ENCODE assay signal across 28 cellular contexts in genomic region chr15:52749250-52749649, GRCh38. TPM values are rescaled to one million over a fixed set of nuclear protein-coding genes. Genes with fewer than 3 reads are reported as not detected.
DNase-seq lines count a peak whose midpoint lies in the region; ATAC-seq and TF ChIP-seq lines count a peak whose summit lies in the region.
"Had no signal": no experiment of that assay in that cellular context is flagged by ENCODE, and none has a peak within 500 bp of the region (broad histone marks: within the 10 kb centered on the region; RNA-seq: fewer than 3 reads in every experiment).

No MANE protein-coding gene starts in this region.

- peak; percentile 74 for ATAC-seq in GM18870 (IDR thresholded peaks at IDR 0.05; ENCODE audit: unreplicated experiment)
- ATAC-seq in GM23338 = no peak
- ATAC-seq: pancreas; stimulated activated naive CD8-positive, alpha-beta T cell treated with anti-CD3 and anti-CD28 coated beads, Interleukin-15, amount 100 ng/mL, for 72 hours had no signal

- TF ChIP-seq CTCF in GM23338 (conservative IDR thresholded peaks at IDR 0.05; ENCODE audit: low read depth in 2 of 2) (no peak), OCI-LY3 (IDR thresholded peaks at IDR 0.05; ENCODE audit: low read depth, low read length) (no peak), hepatocyte (IDR thresholded peaks at IDR 0.05; ENCODE audit: poor library complexity) (no peak)

- H3K4me2 ChIP-seq in GM23338 = 0 out of 2 replicates have a peak overlapping the region, but pooled peaks have one; percentile 24
- H3K4me2 ChIP-seq in OCI-LY3 (ENCODE audit: low read length) = peak overlapping the region; percentile 91
- no peak overlapping the region for H3K4me2 ChIP-seq in hepatocyte
- H3K4me2 ChIP-seq: BLaER1, KMS-11 had no signal

- no peak overlapping the region for H3K4me3 Mint-ChIP-seq in GM23338
- H3K4me3 Mint-ChIP-seq: activated naive CD4-positive, alpha-beta T cell treated with anti-CD3 and anti-CD28 coated beads for 36 hours; naive B cell; stimulated activated naive CD8-positive, alpha-beta T cell treated with anti-CD3 and anti-CD28 coated beads, Interleukin-15, amount 100 ng/mL, for 72 hours; type B pancreatic cell had no signal

- H3K9me2 ChIP-seq in GM23338 (ENCODE audit: insufficient read depth) = no peaks in the 10 kb centered on the region
- no peaks in the 10 kb centered on the region for H3K9me2 ChIP-seq in hepatocyte (replicated peaks; ENCODE audit: insufficient read depth)

- no peaks in the 10 kb centered on the region for H3K27me3 ChIP-seq in GM23338 (ENCODE audit: insufficient read depth)
- H3K27me3 ChIP-seq in OCI-LY3 (ENCODE audit: low read depth, low read length) = peaks cover 37% of the 10 kb centered on the region
- no peaks in the 10 kb centered on the region for H3K27me3 ChIP-seq in hepatocyte
- H3K27me3 ChIP-seq: BLaER1, pancreas had no signal

- no peaks in the 10 kb centered on the region for H3K36me3 ChIP-seq in GM23338 (ENCODE audit: insufficient read depth)
- H3K36me3 ChIP-seq in OCI-LY3 (replicated peaks; ENCODE audit: low read depth, low read length) = no peaks in the 10 kb centered on the region
- no peaks in the 10 kb centered on the region for H3K36me3 ChIP-seq in hepatocyte (replicated peaks; ENCODE audit: insufficient read depth, low read depth)
- H3K36me3 ChIP-seq: BLaER1, sigmoid colon had no signal

- H3K4me3 ChIP-seq in GM23338 (no peak overlapping the region), OCI-LY3 (ENCODE audit: low read length) (peak overlapping the region; percentile 68), hepatocyte (no peak overlapping the region)
- H3K4me3 ChIP-seq: BLaER1, GM23248, lung, pancreas, sigmoid colon had no signal

- peaks cover 58% of the 10 kb centered on the region for H3K4me1 Mint-ChIP-seq in GM23338
- H3K4me1 Mint-ChIP-seq: naive B cell; stimulated activated naive CD8-positive, alpha-beta T cell treated with anti-CD3 and anti-CD28 coated beads, Interleukin-15, amount 100 ng/mL, for 72 hours had no signal

- H3K9me3 ChIP-seq in OCI-LY3 (ENCODE audit: insufficient read depth, low read length) = no peaks in the 10 kb centered on the region
- H3K9me3 ChIP-seq in hepatocyte (ENCODE audit: low read depth) = no peaks in the 10 kb centered on the region
- H3K9me3 ChIP-seq: BLaER1, pancreas, sigmoid colon had no signal

- H3K79me2 ChIP-seq in GM23338 (replicated peaks; ENCODE audit: insufficient read depth) (no peaks in the 10 kb centered on the region), OCI-LY3 (ENCODE audit: low read length) (no peaks in the 10 kb centered on the region), hepatocyte (no peaks in the 10 kb centered on the region)

- peaks cover 18% of the 10 kb centered on the region for H3F3A ChIP-seq in GM23338 (replicated peaks; ENCODE audit: low read depth)

- H2AFZ ChIP-seq in GM23338 (no peak overlapping the region), OCI-LY3 (ENCODE audit: low read depth, low read length) (peak overlapping the region; percentile 55), hepatocyte (no peak overlapping the region)
- H2AFZ ChIP-seq: GM23248 had no signal

- H3K9me3 Mint-ChIP-seq in GM23338 = peaks cover 10% of the 10 kb centered on the region; the same call in 2 of the 3 replicates
- H3K9me3 Mint-ChIP-seq: activated naive CD4-positive, alpha-beta T cell treated with anti-CD3 and anti-CD28 coated beads for 36 hours; stimulated activated naive CD8-positive, alpha-beta T cell treated with anti-CD3 and anti-CD28 coated beads, Interleukin-15, amount 100 ng/mL, for 72 hours; type B pancreatic cell had no signal

- WGBS in hepatocyte (ENCODE audit: low lambda C conversion rate, missing lambda C conversion rate) = 55% methylated on average over 4 of the region's 4 CpGs

- H3K27me3 Mint-ChIP-seq in GM23338 (ENCODE audit: insufficient read depth, low read depth, poor library complexity) = peaks cover 14% of the 10 kb centered on the region

- H3K27ac ChIP-seq in GM23338 (ENCODE audit: low read depth) (peak overlapping the region; percentile 4; the same call in 1 of the 2 replicates), OCI-LY3 (ENCODE audit: low read length) (no peak overlapping the region), hepatocyte (no peak overlapping the region)
- H3K27ac ChIP-seq: BLaER1, GM23248, KMS-11, pancreas, sigmoid colon had no signal

- peaks cover 16% of the 10 kb centered on the region; the same call in 2 of the 3 replicates for H3K36me3 Mint-ChIP-seq in GM23338 (ENCODE audit: low read depth)
- H3K36me3 Mint-ChIP-seq: naive B cell, type B pancreatic cell had no signal

- no peak overlapping the region for H3K27ac Mint-ChIP-seq in GM23338
- H3K27ac Mint-ChIP-seq: activated naive CD4-positive, alpha-beta T cell treated with anti-CD3 and anti-CD28 coated beads for 36 hours; type B pancreatic cell had no signal

- H3K9ac ChIP-seq in OCI-LY3 (ENCODE audit: low read length) = peak overlapping the region; percentile 44
- H3K9ac ChIP-seq: BLaER1, GM23248, KMS-11 had no signal

- H3K4me1 ChIP-seq in GM23338 (ENCODE audit: insufficient read depth) (peaks cover 73% of the 10 kb centered on the region), OCI-LY3 (ENCODE audit: low read length) (peaks cover 22% of the 10 kb centered on the region), hepatocyte (ENCODE audit: insufficient read depth) (no peaks in the 10 kb centered on the region)
- H3K4me1 ChIP-seq: BLaER1, pancreas, sigmoid colon had no signal

- H4K20me1 ChIP-seq in GM23338 (replicated peaks; ENCODE audit: insufficient read depth) (no peaks in the 10 kb centered on the region), OCI-LY3 (ENCODE audit: insufficient read depth, low read length) (no peaks in the 10 kb centered on the region), hepatocyte (ENCODE audit: insufficient read depth, poor library complexity, severe bottlenecking) (no peaks in the 10 kb centered on the region)
- H4K20me1 ChIP-seq: BLaER1 had no signal

- DNase-seq in CD1c-positive myeloid dendritic cell (ENCODE audit: extremely low spot score) (peak; percentile 37), GM23338 (ENCODE audit: low spot score) (peak; percentile 29), hepatocyte (ENCODE audit: low spot score) (no peak), T-helper 2 cell (no peak)
- no peak for DNase-seq in stimulated activated CD4-positive, alpha-beta T cell treated with anti-CD3 and anti-CD28 coated beads, Interleukin-4, amount 100 ng/mL, for 1 hour
- DNase-seq in activated CD4-positive, alpha-beta T cell treated with anti-CD3 and anti-CD28 coated beads, Interleukin-2, amount 50 U/mL, for 48 hours = no peak
- DNase-seq: activated CD4-positive, alpha-beta T cell treated with anti-CD3 and anti-CD28 coated beads, Interleukin-2, amount 50 U/mL, for 4 hours; activated naive CD4-positive, alpha-beta T cell treated with anti-CD3 and anti-CD28 coated beads for 36 hours; activated T-cell treated with anti-CD3 and anti-CD28 coated beads, Interleukin-2, amount 50 U/mL, for 1 hour; GM23248; naive B cell; NCI-H1105 treated with DMSO at 0.1 percent for 48 hours; NCI-H2171 treated with DMSO at 0.1 percent for 48 hours; NCI-H82; pancreas; sigmoid colon; stimulated activated naive CD8-positive, alpha-beta T cell treated with anti-CD3 and anti-CD28 coated beads, Interleukin-15, amount 100 ng/mL, for 72 hours; SW 1271 had no signal

RNA-seq across cellular contexts. Expression of gene ONECUT1, which starts 40.9 kb away (rescaled TPM):
- 4.2 and 9.4 TPM in 2 replicates for total RNA-seq in GM23338 (2014; rRNA removed; shearing (Covaris generic))
- polyA plus RNA-seq in GM23338 (2016; fragmentation: Nextera tagmentation; extraction: Ambion mirVana) (3.9 and 4.3 TPM in 2 replicates), hepatocyte (3.9 and 5.9 TPM in 2 replicates)
- 9.5 and 15.2 TPM in 2 replicates for total RNA-seq in hepatocyte
- total RNA-seq: A172; activated naive CD4-positive, alpha-beta T cell treated with anti-CD3 and anti-CD28 coated beads for 36 hours; G401; GM23248; HT-29 had no signal
- polyA plus RNA-seq: GM23248, keratinocyte, lung, sigmoid colon had no signal

Comparison
In these comparisons a context has a peak if more than half of its experiments do, and no peak if none do; other contexts are left out.
1. DNase-seq: peak in CD1c-positive myeloid dendritic cell (single experiment) and GM23338 (single experiment); none in stimulated activated CD4-positive, alpha-beta T cell treated with anti-CD3 and anti-CD28 coated beads, Interleukin-4, amount 100 ng/mL, for 1 hour (single experiment), activated CD4-positive, alpha-beta T cell treated with anti-CD3 and anti-CD28 coated beads, Interleukin-2, amount 50 U/mL, for 48 hours (0 of 2), hepatocyte (single experiment) and T-helper 2 cell (0 of 5).